17 cellular contexts compared by ENCODE assay signal in genomic region chr15:49439678-49440375, GRCh38. TPM values are rescaled to one million over a fixed set of nuclear protein-coding genes. Genes with fewer than 3 reads are reported as not detected.
DNase-seq lines count a peak whose midpoint lies in the region; ATAC-seq, FAIRE-seq and TF ChIP-seq lines count a peak whose summit lies in the region.
"Had no signal": no experiment of that assay in that cellular context is flagged by ENCODE, and none has a peak within 500 bp of the region (broad histone marks: within the 10 kb centered on the region; RNA-seq: fewer than 3 reads in every experiment).

No MANE protein-coding gene starts in this region.

- CTCF ChIA-PET in Calu3 (lab: Charles Lee): no interaction called here

- peak overlapping the region; percentile 89 for H3K27ac ChIP-seq in muscle layer of colon (ENCODE audit: low read depth, low read length)
- H3K27ac ChIP-seq: brain microvascular endothelial cell, KMS-11, testis had no signal

- H3K36me3 ChIP-seq in Loucy (ENCODE audit: insufficient read depth, low read length) (no peaks in the 10 kb centered on the region), adipocyte (ENCODE audit: control insufficient read depth, insufficient read depth, low read length, severe bottlenecking) (peaks cover 40% of the 10 kb centered on the region), muscle layer of colon (ENCODE audit: insufficient read depth, low read length) (no peaks in the 10 kb centered on the region)
- H3K36me3 ChIP-seq: brain microvascular endothelial cell, ovary had no signal

- H3K79me2 ChIP-seq in Loucy (ENCODE audit: insufficient read depth, low read length): no peaks in the 10 kb centered on the region

- H3K4me1 ChIP-seq in Loucy (ENCODE audit: insufficient read depth, low read length, poor library complexity, severe bottlenecking) (peaks cover 27% of the 10 kb centered on the region), adipocyte (ENCODE audit: control insufficient read depth, insufficient read depth, low read length) (peaks cover 97% of the 10 kb centered on the region), muscle layer of colon (ENCODE audit: insufficient read depth, low read length) (peaks cover 63% of the 10 kb centered on the region)
- H3K4me1 ChIP-seq: testis had no signal

- H2AFZ ChIP-seq in Loucy (ENCODE audit: low read length): peak overlapping the region; percentile 83

- BruUV-seq in Calu3 (replicated peaks; lab: Mats Ljungman, UMichigan): no TSS peak

- H3K4me3 ChIP-seq in Loucy (ENCODE audit: low read length, poor library complexity, severe bottlenecking) (peak overlapping the region; percentile 21), adipocyte (ENCODE audit: low read length) (peak overlapping the region; percentile 49), muscle layer of colon (ENCODE audit: low read depth in 1 of 2, low read length in 2 of 2) (peak overlapping the region in 1 of 2 donors; percentile 14)
- H3K4me3 ChIP-seq: ovary, testis had no signal

- FAIRE-seq in GM12891 (lab: Jason Lieb, UNC): no peak

- H3K9me3 ChIP-seq in Loucy (ENCODE audit: insufficient read depth, low read depth, low read length) (no peaks in the 10 kb centered on the region), adipocyte (ENCODE audit: control insufficient read depth, low read length) (no peaks in the 10 kb centered on the region), muscle layer of colon (ENCODE audit: low read length) (no peaks in the 10 kb centered on the region)
- H3K9me3 ChIP-seq: ovary, testis had no signal

- no peak overlapping the region for H3K27ac Mint-ChIP-seq in Calu3 (ENCODE audit: unreplicated experiment)

- H4K20me1 ChIP-seq in Loucy (ENCODE audit: insufficient read depth, low read length, poor library complexity, severe bottlenecking): no peaks in the 10 kb centered on the region

- H3K27me3 ChIP-seq in Loucy (ENCODE audit: insufficient read depth, low read length, poor library complexity, severe bottlenecking) (no peaks in the 10 kb centered on the region), adipocyte (replicated peaks; ENCODE audit: control insufficient read depth, insufficient read depth, low read length) (no peaks in the 10 kb centered on the region), muscle layer of colon (ENCODE audit: control insufficient read depth in 1 of 2, insufficient read depth in 2 of 2, low read length in 2 of 2) (no peaks in the 10 kb centered on the region)
- H3K27me3 ChIP-seq: brain microvascular endothelial cell, ovary, testis had no signal

- no peak overlapping the region for H3K4me3 Mint-ChIP-seq in Calu3 (ENCODE audit: low read depth, unreplicated experiment)

- H3K4me1 Mint-ChIP-seq in Calu3 (ENCODE audit: low read depth, unreplicated experiment): no peaks in the 10 kb centered on the region

- H3K9me2 ChIP-seq in Loucy (replicated peaks; ENCODE audit: low read depth, low read length): no peaks in the 10 kb centered on the region

- H3K4me2 ChIP-seq in Loucy (ENCODE audit: low read depth, low read length, poor library complexity, severe bottlenecking): peak overlapping the region; percentile 43
- H3K4me2 ChIP-seq: KMS-11 had no signal

- no peak for TF ChIP-seq CTCF in Loucy (conservative IDR thresholded peaks at IDR 0.05; ENCODE audit: low read length)
- no peak for TF ChIP-seq CTCF in Calu3 (IDR thresholded peaks at IDR 0.05; ENCODE audit: unreplicated experiment)

- intact Hi-C loops in Calu3 (cut with micrococcal nuclease; ENCODE audit: unreplicated experiment): no loop called here

- TF ChIP-seq POLR2A in GM12891 (IDR thresholded peaks at IDR 0.05; ENCODE audit: low read depth, low read length): no peak

- H3K9me3 Mint-ChIP-seq in Calu3 (ENCODE audit: low read depth, unreplicated experiment): no peaks in the 10 kb centered on the region

- peak overlapping the region; percentile 39 for H3K9ac ChIP-seq in Loucy (ENCODE audit: low read depth, low read length, poor library complexity, severe bottlenecking)
- peak overlapping the region; percentile 33 for H3K9ac ChIP-seq in adipocyte (ENCODE audit: low read length)
- H3K9ac ChIP-seq in muscle layer of colon (ENCODE audit: low read length): no peak overlapping the region
- H3K9ac ChIP-seq: KMS-11 had no signal

- ATAC-seq in HG03460 (IDR thresholded peaks at IDR 0.05; ENCODE audit: unreplicated experiment): no peak

- H3K36me3 Mint-ChIP-seq in Calu3 (ENCODE audit: insufficient read depth, unreplicated experiment): no peaks in the 10 kb centered on the region

- DNase-seq in GM12891 (ENCODE audit: insufficient read length, low spot score) (no peak), adipocyte (ENCODE audit: low read depth) (no peak), Calu3 (no peak), COLO668 (lab: John Stamatoyannopoulos, UW; ENCODE audit: unreplicated experiment) (no peak), NCI-H69 (lab: John Stamatoyannopoulos, UW) (no peak)
- DNase-seq: activated CD8-positive, alpha-beta memory T cell treated with anti-CD3 and anti-CD28 coated beads for 24 hours; activated gamma-delta T cell treated with Interleukin-2 at 50 U/mL for 16 hours; brain microvascular endothelial cell; DMS 273 treated with DMSO at 0.1 percent for 48 hours; NCI-H2029; SHP77; testis had no signal

- no peaks in the 10 kb centered on the region for H3K27me3 Mint-ChIP-seq in Calu3 (ENCODE audit: unreplicated experiment)

- no peaks in the 10 kb centered on the region for H3F3A ChIP-seq in Loucy (ENCODE audit: low read depth)

TF ChIP-seq in GM12891, 5 proteins besides CTCF, POLR2A, EP300 and RAD21:
- no peak for TF ChIP-seq POLR2AphosphoS5 (IDR thresholded peaks at IDR 0.05; ENCODE audit: low read depth, low read length)
- TF ChIP-seq SPI1 (IDR thresholded peaks at IDR 0.05; ENCODE audit: low read depth, low read length): peak; percentile 13; the same call in 1 of the 2 replicates
TF ChIP-seq in GM12891: peak in this region for 1.

RNA-seq across cellular contexts. Expression of gene FGF7, which starts 16.8 kb away (rescaled TPM):
- not detected for polyA plus RNA-seq in GM12891 (2012; ENCODE audit: low read depth, missing spikeins)
- total RNA-seq in Calu3 (2022): 0.24 TPM in 1 of 2 replicates, not detected in the other
